19 cellular contexts compared by ENCODE assay signal in the genomic region with DNA sequence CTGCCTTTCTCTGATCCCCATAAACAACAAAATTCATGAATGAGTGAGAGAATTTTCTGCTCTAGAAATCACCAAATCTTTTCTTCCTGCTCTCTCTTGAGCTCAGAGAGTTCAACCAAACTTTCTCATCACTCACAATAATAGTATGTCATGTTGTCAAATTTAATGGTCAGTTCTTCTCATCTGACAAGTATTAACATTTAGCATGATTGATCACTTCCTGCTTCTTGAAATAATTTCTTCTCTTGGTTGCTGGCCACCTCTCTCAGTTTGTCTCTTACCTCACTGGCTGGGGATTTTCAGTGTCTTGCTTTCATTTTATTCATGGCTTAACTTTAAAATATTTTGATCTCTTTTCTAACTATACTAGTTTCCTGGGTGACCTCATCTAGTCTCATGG. TPM values are rescaled to one million over a fixed set of nuclear protein-coding genes. Genes with fewer than 3 reads are reported as not detected.
DNase-seq lines count a peak whose midpoint lies in the region; ATAC-seq and TF ChIP-seq lines count a peak whose summit lies in the region.
"Had no signal": no experiment of that assay in that cellular context is flagged by ENCODE, and none has a peak within 500 bp of the region (broad histone marks: within the 10 kb centered on the region; RNA-seq: fewer than 3 reads in every experiment).

No MANE protein-coding gene starts in this region.

- dilution Hi-C loops in mammary epithelial cell (cut with HindIII; ENCODE audit: low sequenced_read_pairs): no loop called here

- no peaks in the 10 kb centered on the region for H3K27me3 ChIP-seq in mammary epithelial cell (ENCODE audit: insufficient read depth, low read length)
- H3K27me3 ChIP-seq: MG63, upper lobe of left lung had no signal

- no peak overlapping the region for H3K4me3 Mint-ChIP-seq in MCF 10A (ENCODE audit: unreplicated experiment)
- H3K4me3 Mint-ChIP-seq in type B pancreatic cell: no peak overlapping the region
- H3K4me3 Mint-ChIP-seq in T-helper 17 cell: no peak overlapping the region
- H3K4me3 Mint-ChIP-seq: CD4-positive, alpha-beta T cell; nephron had no signal

- no peak for TF ChIP-seq CTCF in mammary epithelial cell (conservative IDR thresholded peaks at IDR 0.05 in 1 of 2, IDR thresholded peaks at IDR 0.05 in 1 of 2; ENCODE audit: extremely low read depth in 1 of 2, insufficient read depth in 1 of 2, low read depth in 1 of 2, low read length in 2 of 2)
- no peak for TF ChIP-seq CTCF in MCF 10A (IDR thresholded peaks at IDR 0.05; ENCODE audit: unreplicated experiment)
- TF ChIP-seq CTCF in type B pancreatic cell (conservative IDR thresholded peaks at IDR 0.05): no peak

- H3K27ac ChIP-seq in mammary epithelial cell (ENCODE audit: insufficient read depth, low read depth, low read length) (no peak overlapping the region), epithelial cell of prostate (peak overlapping the region; percentile 93)
- H3K27ac ChIP-seq: A549, upper lobe of left lung, WERI-Rb-1 had no signal

- POLR2A ChIA-PET in MCF 10A (lab: Yijun Ruan, JAX): interaction anchor here (1.0 kb wide), 1 partner anchor 25 kb away, joined by 6 read pairs; the partner anchor contains the start of gene FGF5

- in situ Hi-C loops in mammary epithelial cell (cut with MboI; ENCODE audit: low sequenced_read_pairs in 2 of 2): no loop called here

- BruUV-seq in mammary epithelial cell (replicated peaks; lab: Mats Ljungman, UMichigan) (no TSS peak), MCF 10A (replicated peaks; lab: Mats Ljungman, UMichigan) (no TSS peak)

- H3K79me2 ChIP-seq in mammary epithelial cell (ENCODE audit: insufficient read depth, low read length): no peaks in the 10 kb centered on the region

- intact Hi-C loops in mammary epithelial cell (cut with micrococcal nuclease): no loop called here
- intact Hi-C loops in MCF 10A (cut with micrococcal nuclease): no loop called here

- H3K4me3 ChIP-seq in mammary epithelial cell (replicated peaks in 1 of 3; ENCODE audit: insufficient read depth in 1 of 3, low read depth in 2 of 3, low read length in 3 of 3): no peak overlapping the region
- H3K4me3 ChIP-seq: A549, MG63, upper lobe of left lung had no signal

- peaks cover 3% of the 10 kb centered on the region for H3K4me1 Mint-ChIP-seq in MCF 10A (ENCODE audit: insufficient read depth, unreplicated experiment)
- H3K4me1 Mint-ChIP-seq in type B pancreatic cell (ENCODE audit: unreplicated experiment): no peaks in the 10 kb centered on the region
- H3K4me1 Mint-ChIP-seq in T-helper 17 cell: no peaks in the 10 kb centered on the region
- H3K4me1 Mint-ChIP-seq: nephron had no signal

- no peaks in the 10 kb centered on the region for H3K27me3 Mint-ChIP-seq in MCF 10A (ENCODE audit: insufficient read depth, unreplicated experiment)
- peaks cover 31% of the 10 kb centered on the region for H3K27me3 Mint-ChIP-seq in type B pancreatic cell
- H3K27me3 Mint-ChIP-seq in T-helper 17 cell: peaks cover 28% of the 10 kb centered on the region

- H2AFZ ChIP-seq in mammary epithelial cell (ENCODE audit: low read depth, low read length): peak overlapping the region; percentile 59

- no peak overlapping the region for H3K9ac ChIP-seq in mammary epithelial cell (ENCODE audit: insufficient read depth, low read length)

- DNase-seq in mammary epithelial cell (peak; percentile 53), MCF 10A (ENCODE audit: unreplicated experiment) (no peak), NCI-H69 (lab: John Stamatoyannopoulos, UW) (peak; percentile 60), epithelial cell of prostate (ENCODE audit: low read depth, low spot score) (no peak), type B pancreatic cell (ENCODE audit: extremely low spot score, unreplicated experiment) (no peak), T-helper 17 cell (no peak)
- DNase-seq in activated naive CD4-positive, alpha-beta T cell (lab: John Stamatoyannopoulos, UW): no peak
- DNase-seq: CD4-positive, alpha-beta T cell; MG63; NCI-H187 treated with DMSO at 0.1 percent for 48 hours; stimulated activated naive CD4-positive, alpha-beta T cell treated with Interleukin-2 at 50 U/mL for 16 hours; upper lobe of left lung; WERI-Rb-1 had no signal

- H3K36me3 Mint-ChIP-seq in MCF 10A (ENCODE audit: insufficient read depth, unreplicated experiment): no peaks in the 10 kb centered on the region
- H3K36me3 Mint-ChIP-seq in type B pancreatic cell: no peaks in the 10 kb centered on the region
- H3K36me3 Mint-ChIP-seq in T-helper 17 cell (ENCODE audit: low read depth): no peaks in the 10 kb centered on the region

- no peaks in the 10 kb centered on the region for H3K9me3 Mint-ChIP-seq in MCF 10A (ENCODE audit: unreplicated experiment)
- H3K9me3 Mint-ChIP-seq in type B pancreatic cell: no peaks in the 10 kb centered on the region
- H3K9me3 Mint-ChIP-seq: CD4-positive, alpha-beta T cell; nephron had no signal

- H3K9me3 ChIP-seq in mammary epithelial cell (replicated peaks; ENCODE audit: insufficient read depth, low read length) (no peaks in the 10 kb centered on the region), T-helper 17 cell (ENCODE audit: control insufficient read depth, low read length, poor library complexity, severe bottlenecking) (no peaks in the 10 kb centered on the region)
- H3K9me3 ChIP-seq: A549, MG63, upper lobe of left lung had no signal

- CTCF ChIA-PET in mammary epithelial cell (lab: Charles Lee; ENCODE audit: low non-redundant PET) (no interaction called here), MCF 10A (lab: Yijun Ruan, JAX) (interaction anchor here (0.9 to 1.4 kb wide), 2 partner anchors 19 to 82 kb away, joined by 3 to 7 read pairs; no protein-coding TSS in a partner anchor)

- peaks cover 44% of the 10 kb centered on the region for H3K4me1 ChIP-seq in mammary epithelial cell (ENCODE audit: insufficient read depth, low read length)
- H3K4me1 ChIP-seq: upper lobe of left lung had no signal

- no peak for ATAC-seq in HG02970 (IDR thresholded peaks at IDR 0.05; ENCODE audit: low FRiP score, unreplicated experiment)
- no peak for ATAC-seq in T-helper 17 cell
- ATAC-seq: A549 had no signal

- peak overlapping the region; percentile 45 for H3K4me2 ChIP-seq in mammary epithelial cell (ENCODE audit: insufficient read depth, low read depth, low read length)
- H3K4me2 ChIP-seq: A549 had no signal

- no peak overlapping the region for H3K27ac Mint-ChIP-seq in MCF 10A (ENCODE audit: low read depth, unreplicated experiment)
- no peak overlapping the region for H3K27ac Mint-ChIP-seq in type B pancreatic cell
- no peak overlapping the region for H3K27ac Mint-ChIP-seq in T-helper 17 cell
- H3K27ac Mint-ChIP-seq: CD4-positive, alpha-beta T cell; nephron had no signal

- no peaks in the 10 kb centered on the region for H3K36me3 ChIP-seq in mammary epithelial cell (ENCODE audit: insufficient read depth, low read length)
- H3K36me3 ChIP-seq: MG63, upper lobe of left lung, WERI-Rb-1 had no signal

- no peaks in the 10 kb centered on the region for H4K20me1 ChIP-seq in mammary epithelial cell (ENCODE audit: insufficient read depth, low read length)

RNA-seq across cellular contexts. Expression of gene FGF5, which starts 25.5 kb away (rescaled TPM):
- 1 to 10 TPM in 1 of 2 donors, under 1 TPM in 1; 0.17 to 2.9 TPM for total RNA-seq in mammary epithelial cell
- 3.9 TPM for polyA plus RNA-seq in mammary epithelial cell
- 19.9 TPM for polyA minus RNA-seq in mammary epithelial cell
- not detected in 2 replicates for total RNA-seq in MCF 10A (2022)
- total RNA-seq in type B pancreatic cell (ENCODE audit: low replicate concordance): 0.75 and 0.76 TPM in 2 replicates
- total RNA-seq in T-helper 17 cell: under 1 TPM; 0.05 to 0.08 TPM
- total RNA-seq: activated CD8-positive, alpha-beta memory T cell treated with anti-CD3 and anti-CD28 coated beads for 36 hours; HT-29; NCI-H460; upper lobe of left lung had no signal

RNA-seq across cellular contexts. Expression of gene PRDM8, which starts 43.7 kb away (rescaled TPM):
- total RNA-seq in mammary epithelial cell: 1 to 10 TPM in 1 of 2 donors, under 1 TPM in 1; 0.33 to 8.0 TPM
- polyA plus RNA-seq in mammary epithelial cell: 3.8 TPM
- 31.5 TPM for polyA minus RNA-seq in mammary epithelial cell
- 4.8 and 4.9 TPM in 2 replicates for total RNA-seq in MCF 10A (2022)
- 1.5 and 6.2 TPM in 2 replicates for total RNA-seq in type B pancreatic cell (ENCODE audit: low replicate concordance)
- total RNA-seq in T-helper 17 cell: 10 to 100 TPM; 10.2 to 20.0 TPM

Comparison
In these comparisons a context has a peak if more than half of its experiments do, and no peak if none do; other contexts are left out.
1. DNase-seq: peak in mammary epithelial cell (single experiment) and NCI-H69 (single experiment); none in MCF 10A (single experiment), epithelial cell of prostate (single experiment), type B pancreatic cell (single experiment), activated naive CD4-positive, alpha-beta T cell (0 of 4) and T-helper 17 cell (0 of 3).